In the genomic region with DNA sequence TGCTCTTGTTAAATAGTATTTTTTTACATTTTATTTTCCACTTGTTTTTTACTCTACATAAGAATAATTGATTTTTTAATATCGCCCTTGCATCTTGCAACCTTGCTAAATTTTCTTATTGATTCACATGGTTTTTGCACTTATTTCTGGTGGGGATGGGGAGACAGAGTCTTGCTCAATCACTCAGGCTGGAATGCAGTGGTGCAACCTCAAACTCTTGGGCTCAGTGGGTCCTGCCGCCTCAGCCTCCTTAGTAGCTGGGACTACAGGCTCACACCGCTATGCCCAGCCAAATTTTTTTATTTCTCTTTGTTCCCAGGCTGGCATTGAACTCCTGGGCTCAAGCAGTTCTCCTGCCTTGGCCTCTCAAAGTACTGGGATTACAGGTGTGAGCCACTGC, we compare ENCODE assay signal across 32 cellular contexts. TPM values are rescaled to one million over a fixed set of nuclear protein-coding genes. Genes with fewer than 3 reads are reported as not detected.
"Had no signal": no experiment of that assay in that cellular context is flagged by ENCODE, and none has a peak within 500 bp of the region (broad histone marks: within the 10 kb centered on the region; RNA-seq: fewer than 3 reads in every experiment).

No MANE protein-coding gene starts in this region.

- ATAC-seq: activated CD8-positive, alpha-beta memory T cell treated with anti-CD3 and anti-CD28 coated beads, Interleukin-2, amount 10 ng/mL, durations not matched to agents 7 days and 5 days; body of pancreas; T-helper 17 cell had no signal

- H3K4me3 Mint-ChIP-seq: activated B cell treated with CpG ODN at 0.5 μM for 24 hours; activated CD4-positive, alpha-beta T cell treated with anti-CD3 and anti-CD28 coated beads, Interleukin-2, amount 10 ng/mL, durations not matched to agents 24 days and 14 days; activated CD8-positive, alpha-beta memory T cell treated with anti-CD3 and anti-CD28 coated beads, Interleukin-2, amount 10 ng/mL, durations not matched to agents 7 days and 5 days; activated naive CD4-positive, alpha-beta T cell treated with anti-CD3 and anti-CD28 coated beads, Interleukin-2, amount 50 U/mL, for 24 hours; activated T-cell treated with anti-CD3 and anti-CD28 coated beads, Interleukin-2, amount 50 U/mL, for 24 hours; activated T-helper 1 cell treated with anti-CD3 and anti-CD28 coated beads, Interleukin-12 subunit alpha, Interleukin-12 subunit beta, Interleukin-2, Interleukin-4 antibody, amounts not matched to agents 30 ng/mL and 10 ng/mL and 1 ng/mL, durations not matched to agents 14 hours and 24 hours and 36 hours; T-helper 17 cell had no signal

- H3K27ac Mint-ChIP-seq: activated B cell treated with CpG ODN at 0.5 μM for 24 hours; activated CD4-positive, alpha-beta T cell treated with anti-CD3 and anti-CD28 coated beads, Interleukin-2, amount 10 ng/mL, durations not matched to agents 24 days and 14 days; activated CD8-positive, alpha-beta memory T cell treated with anti-CD3 and anti-CD28 coated beads, Interleukin-2, amount 10 ng/mL, durations not matched to agents 7 days and 5 days; activated naive CD4-positive, alpha-beta T cell treated with anti-CD3 and anti-CD28 coated beads, Interleukin-2, amount 50 U/mL, for 24 hours; activated T-cell treated with anti-CD3 and anti-CD28 coated beads, Interleukin-2, amount 50 U/mL, for 24 hours; activated T-helper 1 cell treated with anti-CD3 and anti-CD28 coated beads, Interleukin-12 subunit alpha, Interleukin-12 subunit beta, Interleukin-2, Interleukin-4 antibody, amounts not matched to agents 30 ng/mL and 10 ng/mL and 1 ng/mL, durations not matched to agents 14 hours and 24 hours and 36 hours; T-helper 17 cell had no signal

- H3K36me3 Mint-ChIP-seq: activated CD8-positive, alpha-beta memory T cell treated with anti-CD3 and anti-CD28 coated beads, Interleukin-2, amount 10 ng/mL, durations not matched to agents 7 days and 5 days; activated naive CD4-positive, alpha-beta T cell treated with anti-CD3 and anti-CD28 coated beads, Interleukin-2, amount 50 U/mL, for 24 hours had no signal

- H3K4me1 ChIP-seq: ascending aorta, body of pancreas, Peyer's patch had no signal

- DNase-seq: activated B cell treated with CpG ODN at 0.5 μM for 24 hours; activated CD4-positive, alpha-beta T cell treated with anti-CD3 and anti-CD28 coated beads for 1 hour; activated CD4-positive, alpha-beta T cell treated with anti-CD3 and anti-CD28 coated beads, Interleukin-2, amount 10 ng/mL, durations not matched to agents 24 days and 14 days; activated CD4-positive, alpha-beta T cell treated with anti-CD3 and anti-CD28 coated beads, Interleukin-2, amount 50 U/mL, for 48 hours; activated CD8-positive, alpha-beta memory T cell treated with anti-CD3 and anti-CD28 coated beads, Interleukin-2, amount 10 ng/mL, durations not matched to agents 7 days and 5 days; activated effector memory CD4-positive, alpha-beta T cell treated with Interleukin-2 at 50 U/mL for 16 hours; activated naive CD4-positive, alpha-beta T cell; activated T-cell treated with anti-CD3 and anti-CD28 coated beads, Interleukin-2, amount 50 U/mL, for 24 hours; amniotic stem cell; body of pancreas; central memory CD4-positive, alpha-beta T cell; NCI-H1092 treated with DMSO at 0.1 percent for 48 hours; NCI-H1417 treated with DMSO at 0.1 percent for 48 hours; NCI-H1694; NCI-H2029; NCI-H2107; NCI-H345; NCI-H510A; NCI-H526 treated with DMSO at 0.1 percent for 48 hours; NCI-H82; NK-92 treated with Interleukin-12 subunit alpha and Interleukin-12 subunit beta, amount 100 ng/mL, for 24 hours; Peyer's patch; Right ventricle myocardium superior; T-helper 17 cell; T-helper 9 cell had no signal

- H3K36me3 ChIP-seq: ascending aorta, Peyer's patch had no signal

- H3K4me1 Mint-ChIP-seq: activated B cell treated with CpG ODN at 0.5 μM for 24 hours; activated CD4-positive, alpha-beta T cell treated with anti-CD3 and anti-CD28 coated beads, Interleukin-2, amount 10 ng/mL, durations not matched to agents 24 days and 14 days; activated CD8-positive, alpha-beta memory T cell treated with anti-CD3 and anti-CD28 coated beads, Interleukin-2, amount 10 ng/mL, durations not matched to agents 7 days and 5 days; activated naive CD4-positive, alpha-beta T cell treated with anti-CD3 and anti-CD28 coated beads, Interleukin-2, amount 50 U/mL, for 24 hours; T-helper 17 cell had no signal

- H3K4me3 ChIP-seq: ascending aorta, body of pancreas, Peyer's patch had no signal

- H3K9me3 ChIP-seq: ascending aorta, body of pancreas, Peyer's patch had no signal

- H3K27ac ChIP-seq: ascending aorta, body of pancreas, Peyer's patch, RWPE1 had no signal

- H3K27me3 Mint-ChIP-seq: activated B cell treated with CpG ODN at 0.5 μM for 24 hours, T-helper 17 cell had no signal

- H3K27me3 ChIP-seq: ascending aorta, body of pancreas, Peyer's patch had no signal

- H3K9me3 Mint-ChIP-seq: activated B cell treated with CpG ODN at 0.5 μM for 24 hours; activated CD4-positive, alpha-beta T cell treated with anti-CD3 and anti-CD28 coated beads, Interleukin-2, amount 10 ng/mL, durations not matched to agents 24 days and 14 days; activated naive CD4-positive, alpha-beta T cell treated with anti-CD3 and anti-CD28 coated beads, Interleukin-2, amount 50 U/mL, for 24 hours; activated T-cell treated with anti-CD3 and anti-CD28 coated beads, Interleukin-2, amount 50 U/mL, for 24 hours; activated T-helper 1 cell treated with anti-CD3 and anti-CD28 coated beads, Interleukin-12 subunit alpha, Interleukin-12 subunit beta, Interleukin-2, Interleukin-4 antibody, amounts not matched to agents 30 ng/mL and 10 ng/mL and 1 ng/mL, durations not matched to agents 14 hours and 24 hours and 36 hours had no signal

RNA-seq across cellular contexts. Expression of a gene that starts 30.3 kb away (rescaled TPM):
- total RNA-seq: activated B cell treated with CpG ODN at 0.5 μM for 24 hours; activated CD4-positive, alpha-beta T cell treated with anti-CD3 and anti-CD28 coated beads, Interleukin-2, amount 10 ng/mL, durations not matched to agents 24 days and 14 days; activated CD8-positive, alpha-beta memory T cell treated with anti-CD3 and anti-CD28 coated beads, Interleukin-2, amount 10 ng/mL, durations not matched to agents 7 days and 5 days; activated T-helper 1 cell treated with anti-CD3 and anti-CD28 coated beads, Interleukin-12 subunit alpha, Interleukin-12 subunit beta, Interleukin-2, Interleukin-4 antibody, amounts not matched to agents 30 ng/mL and 10 ng/mL and 1 ng/mL, durations not matched to agents 14 hours and 24 hours and 36 hours; ascending aorta; body of pancreas; bronchial epithelial cell; chondrocyte; MCF 10A; Peyer's patch; Right ventricle myocardium superior; T-helper 17 cell had no signal
